Comparison of ENCODE assay signal across 1 cellular context in the genomic region with DNA sequence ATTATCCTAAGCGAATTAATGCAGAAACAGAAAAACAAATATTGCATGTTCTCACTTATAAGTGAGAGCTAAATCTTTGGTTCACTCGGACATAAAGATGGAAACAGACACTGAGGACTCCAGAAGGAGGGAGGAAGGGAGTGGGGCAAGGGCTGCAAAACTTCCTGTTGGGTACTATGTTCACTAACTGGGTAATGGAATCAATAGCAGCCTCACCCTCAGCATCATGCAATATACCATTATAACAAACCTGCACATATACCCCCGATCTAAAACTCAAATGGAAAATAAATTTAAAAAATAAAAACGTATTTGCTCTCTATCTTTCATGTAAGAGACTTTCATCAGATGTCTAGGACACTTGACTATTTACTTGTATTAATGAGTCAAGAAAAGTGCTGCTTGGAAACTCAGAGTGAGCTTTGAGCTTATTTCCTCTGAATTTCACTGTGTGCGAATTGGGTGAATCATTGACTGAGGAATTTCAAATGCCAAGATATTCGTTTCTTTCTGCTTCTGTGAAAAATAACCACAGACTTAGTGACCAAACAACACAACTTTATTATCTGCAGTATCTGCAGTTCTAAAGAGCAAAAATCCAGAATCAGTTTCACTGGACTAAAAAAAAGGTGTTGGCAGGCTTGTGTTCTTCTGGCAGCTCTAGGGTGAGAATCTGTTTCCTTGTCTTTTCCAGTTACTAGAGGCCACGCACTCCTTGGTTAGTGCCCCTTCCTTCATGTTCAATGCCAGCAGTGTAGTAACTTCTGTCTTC.
TF ChIP-seq lines count a peak whose summit lies in the region.

No MANE protein-coding gene starts in this region.

TF ChIP-seq in HepG2, 621 proteins besides CTCF, POLR2A, EP300 and RAD21 (continued from another document):
- TF ChIP-seq, protein P1, sequence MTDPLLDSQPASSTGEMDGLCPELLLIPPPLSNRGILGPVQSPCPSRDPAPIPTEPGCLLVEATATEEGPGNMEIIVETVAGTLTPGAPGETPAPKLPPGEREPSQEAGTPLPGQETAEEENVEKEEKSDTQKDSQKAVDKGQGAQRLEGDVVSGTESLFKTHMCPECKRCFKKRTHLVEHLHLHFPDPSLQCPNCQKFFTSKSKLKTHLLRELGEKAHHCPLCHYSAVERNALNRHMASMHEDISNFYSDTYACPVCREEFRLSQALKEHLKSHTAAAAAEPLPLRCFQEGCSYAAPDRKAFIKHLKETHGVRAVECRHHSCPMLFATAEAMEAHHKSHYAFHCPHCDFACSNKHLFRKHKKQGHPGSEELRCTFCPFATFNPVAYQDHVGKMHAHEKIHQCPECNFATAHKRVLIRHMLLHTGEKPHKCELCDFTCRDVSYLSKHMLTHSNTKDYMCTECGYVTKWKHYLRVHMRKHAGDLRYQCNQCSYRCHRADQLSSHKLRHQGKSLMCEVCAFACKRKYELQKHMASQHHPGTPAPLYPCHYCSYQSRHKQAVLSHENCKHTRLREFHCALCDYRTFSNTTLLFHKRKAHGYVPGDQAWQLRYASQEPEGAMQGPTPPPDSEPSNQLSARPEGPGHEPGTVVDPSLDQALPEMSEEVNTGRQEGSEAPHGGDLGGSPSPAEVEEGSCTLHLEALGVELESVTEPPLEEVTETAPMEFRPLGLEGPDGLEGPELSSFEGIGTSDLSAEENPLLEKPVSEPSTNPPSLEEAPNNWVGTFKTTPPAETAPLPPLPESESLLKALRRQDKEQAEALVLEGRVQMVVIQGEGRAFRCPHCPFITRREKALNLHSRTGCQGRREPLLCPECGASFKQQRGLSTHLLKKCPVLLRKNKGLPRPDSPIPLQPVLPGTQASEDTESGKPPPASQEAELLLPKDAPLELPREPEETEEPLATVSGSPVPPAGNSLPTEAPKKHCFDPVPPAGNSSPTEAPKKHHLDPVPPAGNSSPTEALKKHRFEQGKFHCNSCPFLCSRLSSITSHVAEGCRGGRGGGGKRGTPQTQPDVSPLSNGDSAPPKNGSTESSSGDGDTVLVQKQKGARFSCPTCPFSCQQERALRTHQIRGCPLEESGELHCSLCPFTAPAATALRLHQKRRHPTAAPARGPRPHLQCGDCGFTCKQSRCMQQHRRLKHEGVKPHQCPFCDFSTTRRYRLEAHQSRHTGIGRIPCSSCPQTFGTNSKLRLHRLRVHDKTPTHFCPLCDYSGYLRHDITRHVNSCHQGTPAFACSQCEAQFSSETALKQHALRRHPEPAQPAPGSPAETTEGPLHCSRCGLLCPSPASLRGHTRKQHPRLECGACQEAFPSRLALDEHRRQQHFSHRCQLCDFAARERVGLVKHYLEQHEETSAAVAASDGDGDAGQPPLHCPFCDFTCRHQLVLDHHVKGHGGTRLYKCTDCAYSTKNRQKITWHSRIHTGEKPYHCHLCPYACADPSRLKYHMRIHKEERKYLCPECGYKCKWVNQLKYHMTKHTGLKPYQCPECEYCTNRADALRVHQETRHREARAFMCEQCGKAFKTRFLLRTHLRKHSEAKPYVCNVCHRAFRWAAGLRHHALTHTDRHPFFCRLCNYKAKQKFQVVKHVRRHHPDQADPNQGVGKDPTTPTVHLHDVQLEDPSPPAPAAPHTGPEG (CRISPR knock-in tag; IDR thresholded peaks at IDR 0.05) = no peak
- no peak for TF ChIP-seq EEA1 (CRISPR knock-in tag; IDR thresholded peaks at IDR 0.05; ENCODE audit: borderline replicate concordance)
- no peak for TF ChIP-seq MYC (CRISPR knock-in tag; IDR thresholded peaks at IDR 0.05; ENCODE audit: borderline replicate concordance)
- TF ChIP-seq SAP130 (CRISPR knock-in tag; IDR thresholded peaks at IDR 0.05; ENCODE audit: low read depth) = 0 out of 2 replicates have a peak, but pooled peaks have one; percentile 19
- no peak for TF ChIP-seq ZNF660 (CRISPR knock-in tag; IDR thresholded peaks at IDR 0.05; ENCODE audit: borderline replicate concordance, low read depth)
- peak; percentile 64 for TF ChIP-seq HNF4A (CRISPR knock-in tag; IDR thresholded peaks at IDR 0.05)
- no peak for TF ChIP-seq ZNF841 (CRISPR knock-in tag; IDR thresholded peaks at IDR 0.05; ENCODE audit: borderline replicate concordance)
- TF ChIP-seq ARID5B (CRISPR knock-in tag; IDR thresholded peaks at IDR 0.05) = peak; percentile 65; the same call in 1 of the 2 replicates
- no peak for TF ChIP-seq ZFY (CRISPR knock-in tag; IDR thresholded peaks at IDR 0.05)
- TF ChIP-seq, protein P2, sequence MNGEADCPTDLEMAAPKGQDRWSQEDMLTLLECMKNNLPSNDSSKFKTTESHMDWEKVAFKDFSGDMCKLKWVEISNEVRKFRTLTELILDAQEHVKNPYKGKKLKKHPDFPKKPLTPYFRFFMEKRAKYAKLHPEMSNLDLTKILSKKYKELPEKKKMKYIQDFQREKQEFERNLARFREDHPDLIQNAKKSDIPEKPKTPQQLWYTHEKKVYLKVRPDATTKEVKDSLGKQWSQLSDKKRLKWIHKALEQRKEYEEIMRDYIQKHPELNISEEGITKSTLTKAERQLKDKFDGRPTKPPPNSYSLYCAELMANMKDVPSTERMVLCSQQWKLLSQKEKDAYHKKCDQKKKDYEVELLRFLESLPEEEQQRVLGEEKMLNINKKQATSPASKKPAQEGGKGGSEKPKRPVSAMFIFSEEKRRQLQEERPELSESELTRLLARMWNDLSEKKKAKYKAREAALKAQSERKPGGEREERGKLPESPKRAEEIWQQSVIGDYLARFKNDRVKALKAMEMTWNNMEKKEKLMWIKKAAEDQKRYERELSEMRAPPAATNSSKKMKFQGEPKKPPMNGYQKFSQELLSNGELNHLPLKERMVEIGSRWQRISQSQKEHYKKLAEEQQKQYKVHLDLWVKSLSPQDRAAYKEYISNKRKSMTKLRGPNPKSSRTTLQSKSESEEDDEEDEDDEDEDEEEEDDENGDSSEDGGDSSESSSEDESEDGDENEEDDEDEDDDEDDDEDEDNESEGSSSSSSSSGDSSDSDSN (CRISPR knock-in tag; IDR thresholded peaks at IDR 0.05) = no peak
